ENCODE assay signal across 12 cellular contexts in the genomic region with DNA sequence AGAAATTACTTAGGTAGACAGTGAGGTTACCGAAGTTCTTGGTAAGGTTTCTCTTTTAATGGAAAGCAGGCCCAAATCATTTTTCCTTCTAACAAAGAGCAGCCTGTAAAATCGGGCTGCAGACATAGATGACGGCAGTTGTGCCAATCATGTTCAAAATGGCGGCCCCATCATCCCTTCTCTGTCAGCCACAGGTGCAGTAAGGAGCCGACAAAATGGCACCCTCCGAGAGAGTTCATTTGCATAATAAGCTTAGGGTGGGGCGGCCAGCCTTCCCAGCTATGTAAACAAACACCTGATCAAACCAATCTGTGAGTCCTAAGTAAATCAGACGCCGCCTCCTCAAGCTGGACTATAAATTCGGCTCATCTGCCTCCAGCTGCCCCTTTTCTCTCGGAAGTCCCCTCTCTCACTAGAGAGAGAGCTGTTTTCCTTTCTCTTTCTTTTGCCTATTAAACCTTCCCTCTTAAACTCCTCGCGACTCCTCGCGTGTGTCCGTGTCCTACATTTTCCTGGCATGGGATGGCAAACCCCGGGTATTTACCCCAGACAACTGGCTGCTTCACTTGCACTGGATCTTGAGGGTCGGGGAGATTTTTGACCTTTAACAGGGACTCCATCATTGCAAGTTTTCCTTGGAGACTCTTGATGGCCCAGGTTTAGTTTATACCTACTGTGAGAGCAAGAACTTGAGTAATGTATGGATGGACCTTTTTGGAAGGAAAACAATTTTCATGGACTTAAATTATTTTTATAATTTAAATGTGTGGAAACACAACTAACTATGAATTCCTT. TPM values are rescaled to one million over a fixed set of nuclear protein-coding genes. Genes with fewer than 3 reads are reported as not detected.
A peak's percentile ranks its signal among the peaks of the same experiment; 100 is the strongest.
DNase-seq lines count a peak whose midpoint lies in the region; ATAC-seq and TF ChIP-seq lines count a peak whose summit lies in the region.
"Had no signal": no experiment of that assay in that cellular context is flagged by ENCODE, and none has a peak within 500 bp of the region (broad histone marks: within the 10 kb centered on the region; RNA-seq: fewer than 3 reads in every experiment).

No MANE protein-coding gene starts in this region.

- H3K27ac Mint-ChIP-seq in CD8-positive, alpha-beta memory T cell = no peak overlapping the region

- H3K27me3 ChIP-seq in CD8-positive, alpha-beta memory T cell (ENCODE audit: insufficient read depth, low read length, poor library complexity, severe bottlenecking) = no peaks in the 10 kb centered on the region
- no peaks in the 10 kb centered on the region for H3K27me3 ChIP-seq in adrenal gland
- no peaks in the 10 kb centered on the region for H3K27me3 ChIP-seq in mesendoderm (ENCODE audit: insufficient read depth, low read length, poor library complexity)
- H3K27me3 ChIP-seq: BLaER1 treated with 17β-estradiol and CSF1 and Interleukin-3, amounts not matched to agents 10 nM and 100 nM; brain microvascular endothelial cell had no signal

- no peak for TF ChIP-seq CTCF in adrenal gland (IDR thresholded peaks at IDR 0.05)

- peaks cover 5 to 16% (median 6%) of the 10 kb centered on the region in 3 donors for H3K36me3 Mint-ChIP-seq in CD8-positive, alpha-beta memory T cell

- no peak overlapping the region for H2BK15ac ChIP-seq in mesendoderm (replicated peaks; ENCODE audit: low read depth)

- no peaks in the 10 kb centered on the region for H3K36me3 ChIP-seq in CD8-positive, alpha-beta memory T cell (ENCODE audit: insufficient read depth, low read length)
- no peaks in the 10 kb centered on the region for H3K36me3 ChIP-seq in adrenal gland (replicated peaks in 1 of 2)
- H3K36me3 ChIP-seq in mesendoderm (ENCODE audit: control insufficient read depth, insufficient read depth, low read length) = no peaks in the 10 kb centered on the region
- H3K36me3 ChIP-seq: brain microvascular endothelial cell had no signal

- no peak overlapping the region for H3K4me2 ChIP-seq in mesendoderm (ENCODE audit: low read length)

- H3K18ac ChIP-seq in mesendoderm (ENCODE audit: low read length) = no peak overlapping the region

- peak overlapping the region; percentile 76 for H3K27ac ChIP-seq in CD8-positive, alpha-beta memory T cell (ENCODE audit: low read depth, low read length)
- peak overlapping the region; percentile 31 to 90 (median 69) for H3K27ac ChIP-seq in adrenal gland
- H3K27ac ChIP-seq in mesendoderm (ENCODE audit: low read depth, low read length) = no peak overlapping the region
- H3K27ac ChIP-seq: BLaER1 treated with 17β-estradiol and CSF1 and Interleukin-3, amounts not matched to agents 10 nM and 100 nM; brain microvascular endothelial cell had no signal

- WGBS in adrenal gland, 4 donors = 69 to 80% (median 74%) methylated on average over 18 of the region's 18 CpGs
- WGBS in mesendoderm (ENCODE audit: extremely low coverage, insufficient coverage, low lambda C conversion rate) = no CpG with 5 or more reads among the region's 18 CpGs

- H3K4me1 Mint-ChIP-seq in CD8-positive, alpha-beta memory T cell = peaks cover 9 to 29% (median 12%) of the 10 kb centered on the region in 3 donors

- peaks cover 0 to 8% of the 10 kb centered on the region in 2 donors for H3K27me3 Mint-ChIP-seq in CD8-positive, alpha-beta memory T cell

- H3K4me1 ChIP-seq in CD8-positive, alpha-beta memory T cell (ENCODE audit: insufficient read depth, low read length) = peaks cover 14% of the 10 kb centered on the region
- H3K4me1 ChIP-seq in adrenal gland (replicated peaks in 1 of 2) = peaks cover 9 to 27% of the 10 kb centered on the region in 2 donors
- H3K4me1 ChIP-seq in mesendoderm (ENCODE audit: control insufficient read depth, low read depth, low read length) = peaks cover 4% of the 10 kb centered on the region

- POLR2A ChIA-PET in CD8-positive, alpha-beta memory T cell (lab: Charles Lee) = no interaction called here

- H3K23ac ChIP-seq in mesendoderm (ENCODE audit: low read length) = no peak overlapping the region

- CTCF ChIA-PET in CD8-positive, alpha-beta memory T cell (lab: Charles Lee) = interaction anchor here (2.0 to 12.3 kb wide), 3 partner anchors 41 to 145 kb away, joined by 5 to 148 read pairs (median 9); no protein-coding TSS in a partner anchor

- no peak overlapping the region for H2BK5ac ChIP-seq in mesendoderm (ENCODE audit: low read length)

- H3K4ac ChIP-seq in mesendoderm (ENCODE audit: low read depth, low read length) = no peak overlapping the region

- H3K79me2 ChIP-seq in mesendoderm (ENCODE audit: control insufficient read depth, insufficient read depth, low read length) = no peaks in the 10 kb centered on the region

- no peak for DNase-seq in CD8-positive, alpha-beta memory T cell
- DNase-seq in NCI-H2029 treated with DMSO at 0.1 percent for 48 hours (lab: John Stamatoyannopoulos, UW) (peak; percentile 5), adrenal gland (no peak), mesendoderm (peak; percentile 38), kidney tubule cell (ENCODE audit: low spot score) (no peak)
- no peak for DNase-seq in activated CD8-positive, alpha-beta memory T cell treated with anti-CD3 and anti-CD28 coated beads for 24 hours
- DNase-seq: T1000 had no signal

- H3K56ac ChIP-seq in mesendoderm (ENCODE audit: low read length) = no peak overlapping the region

- no peaks in the 10 kb centered on the region for H3K9me3 ChIP-seq in CD8-positive, alpha-beta memory T cell (ENCODE audit: low read length)
- no peaks in the 10 kb centered on the region for H3K9me3 ChIP-seq in adrenal gland (replicated peaks in 1 of 3)

- no peak for TF ChIP-seq POLR2A in adrenal gland (IDR thresholded peaks at IDR 0.05)

- intact Hi-C loops in adrenal gland (cut with DNase I) = loop anchor here (2.0 to 5.0 kb wide), 3 partner anchors 37 to 48 kb away; a partner anchor contains a TSS

- ATAC-seq in GM21723 (IDR thresholded peaks at IDR 0.05; ENCODE audit: unreplicated experiment) (no peak), GM21360 (IDR thresholded peaks at IDR 0.05; ENCODE audit: unreplicated experiment) (no peak)
- ATAC-seq: left lobe of liver had no signal

- no peaks in the 10 kb centered on the region for H3K79me1 ChIP-seq in mesendoderm (ENCODE audit: low read length)

- H2AK5ac ChIP-seq in mesendoderm (ENCODE audit: low read length) = no peak overlapping the region

- no peak overlapping the region for H4K8ac ChIP-seq in mesendoderm (ENCODE audit: low read depth, low read length)

- H4K5ac ChIP-seq in mesendoderm (ENCODE audit: low read length) = no peak overlapping the region

- H3K9me3 Mint-ChIP-seq in CD8-positive, alpha-beta memory T cell = peaks cover 9 to 17% (median 16%) of the 10 kb centered on the region in 5 donors

- no peak overlapping the region for H2BK120ac ChIP-seq in mesendoderm (ENCODE audit: low read depth, low read length)

- no peak overlapping the region for H3K4me3 ChIP-seq in CD8-positive, alpha-beta memory T cell (ENCODE audit: low read length)
- no peak overlapping the region for H3K4me3 ChIP-seq in adrenal gland
- no peak overlapping the region for H3K4me3 ChIP-seq in mesendoderm (ENCODE audit: low read length)
- H3K4me3 ChIP-seq: BLaER1 treated with 17β-estradiol and CSF1 and Interleukin-3, amounts not matched to agents 10 nM and 100 nM had no signal

- H3K4me3 Mint-ChIP-seq in CD8-positive, alpha-beta memory T cell = no peak overlapping the region

- H3K9ac ChIP-seq in mesendoderm (ENCODE audit: low read length) = no peak overlapping the region
- H3K9ac ChIP-seq: BLaER1 treated with 17β-estradiol and CSF1 and Interleukin-3, amounts not matched to agents 10 nM and 100 nM had no signal

RNA-seq across cellular contexts. Expression of a gene that starts 8.9 kb away (rescaled TPM):
- 10 to 100 TPM; 10.1 to 10.5 TPM for total RNA-seq in CD8-positive, alpha-beta memory T cell
- 1.2 TPM for polyA plus RNA-seq in CD8-positive, alpha-beta memory T cell
- 100 to 1,000 TPM in 4 of 8 donors, 10 to 100 TPM in 4; 38.5 to 239 (median 105) TPM for total RNA-seq in adrenal gland
- 10 to 100 TPM; 18.0 to 53.3 (median 50.5) TPM for polyA plus RNA-seq in adrenal gland
- polyA plus RNA-seq in mesendoderm (2013, experiment 1 of 2) = 59.0 TPM
- polyA plus RNA-seq in mesendoderm (2013, experiment 2 of 2) = 57.2 TPM

RNA-seq across cellular contexts. Expression of a gene that starts 32.6 kb away (rescaled TPM):
- 10 to 100 TPM; 48.2 to 55.3 TPM for total RNA-seq in CD8-positive, alpha-beta memory T cell
- polyA plus RNA-seq in CD8-positive, alpha-beta memory T cell = 7.5 TPM
- total RNA-seq in adrenal gland = 10 to 100 TPM in 6 of 8 donors, 1 to 10 TPM in 2; 3.7 to 48.6 (median 21.8) TPM
- polyA plus RNA-seq in adrenal gland = 10 to 100 TPM; 30.8 to 71.9 (median 57.8) TPM
- 43.8 TPM for polyA plus RNA-seq in mesendoderm (2013, experiment 1 of 2)
- polyA plus RNA-seq in mesendoderm (2013, experiment 2 of 2) = 46.5 TPM

RNA-seq across cellular contexts. Expression of a gene that starts 38.6 kb away (rescaled TPM):
- 10 to 100 TPM; 82.4 to 86.0 TPM for total RNA-seq in CD8-positive, alpha-beta memory T cell
- polyA plus RNA-seq in CD8-positive, alpha-beta memory T cell = 16.2 TPM
- 10 to 100 TPM; 17.1 to 51.6 (median 31.7) TPM for total RNA-seq in adrenal gland
- polyA plus RNA-seq in adrenal gland = 10 to 100 TPM; 21.2 to 89.6 (median 55.4) TPM
- polyA plus RNA-seq in mesendoderm (2013, experiment 1 of 2) = 12.1 TPM
- polyA plus RNA-seq in mesendoderm (2013, experiment 2 of 2) = 13.9 TPM

RNA-seq across cellular contexts. Expression of a gene that starts 56.5 kb away (rescaled TPM):
- total RNA-seq in CD8-positive, alpha-beta memory T cell = not detected
- polyA plus RNA-seq in CD8-positive, alpha-beta memory T cell = not detected
- 1 to 10 TPM in 1 of 8 donors, under 1 TPM in 1, not detected in 6; 0.38 to 1.5 TPM for total RNA-seq in adrenal gland
- polyA plus RNA-seq in adrenal gland = under 1 TPM in 2 of 3 donors, not detected in 1; 0.20 to 0.24 TPM
- not detected for polyA plus RNA-seq in mesendoderm (2013, experiment 1 of 2)
- polyA plus RNA-seq in mesendoderm (2013, experiment 2 of 2) = not detected
- total RNA-seq: left lobe of liver had no signal

Comparison
In these comparisons a context has a peak if more than half of its experiments do, and no peak if none do; other contexts are left out.
1. DNase-seq: peak in NCI-H2029 treated with DMSO at 0.1 percent for 48 hours (single experiment) and mesendoderm (single experiment); none in CD8-positive, alpha-beta memory T cell (0 of 5), adrenal gland (0 of 7), kidney tubule cell (single experiment) and activated CD8-positive, alpha-beta memory T cell treated with anti-CD3 and anti-CD28 coated beads for 24 hours (single experiment).